Comparison of ENCODE assay signal across 21 cellular contexts in genomic region chr2:172333206-172333605, GRCh38.
"Had no signal": no experiment of that assay in that cellular context is flagged by ENCODE, and none has a peak within 500 bp of the region (broad histone marks: within the 10 kb centered on the region; RNA-seq: fewer than 3 reads in every experiment).

No MANE protein-coding gene starts in this region.

- H3K36me3 Mint-ChIP-seq: activated naive CD4-positive, alpha-beta T cell treated with anti-CD3 and anti-CD28 coated beads, Interleukin-2, amount 50 U/mL, for 72 hours; immature natural killer cell; natural killer cell; WTC11 had no signal

- DNase-seq: activated CD4-positive, alpha-beta T cell treated with anti-CD3 and anti-CD28 coated beads for 36 hours; activated CD4-positive, alpha-beta T cell treated with anti-CD3 and anti-CD28 coated beads, Interleukin-2, amount 50 U/mL, for 48 hours; activated gamma-delta T cell treated with Interleukin-2 at 50 U/mL for 16 hours; adrenal gland; central memory CD4-positive, alpha-beta T cell; gastrocnemius medialis; heart left ventricle; immature natural killer cell; left ventricle myocardium superior; mesendoderm; natural killer cell; posterior cingulate gyrus; retina; stimulated activated CD4-positive, alpha-beta T cell treated with anti-CD3 and anti-CD28 coated beads, Interleukin-12 subunit alpha, Interleukin-12 subunit beta, amount 100 ng/mL, for 4 hours; stimulated activated CD4-positive, alpha-beta T cell treated with anti-CD3 and anti-CD28 coated beads, Interleukin-1b, Interleukin-23, amount 100 ng/mL, for 48 hours; stimulated activated naive CD4-positive, alpha-beta T cell treated with Interleukin-2 at 50 U/mL for 16 hours; tibial artery; uterus had no signal

- H3K9me3 Mint-ChIP-seq: activated naive CD4-positive, alpha-beta T cell treated with anti-CD3 and anti-CD28 coated beads, Interleukin-2, amount 50 U/mL, for 72 hours; activated T-helper 1 cell treated with anti-CD3 and anti-CD28 coated beads, Interleukin-12 subunit alpha, Interleukin-12 subunit beta, Interleukin-2, Interleukin-4 antibody, amounts not matched to agents 30 ng/mL and 10 ng/mL and 1 ng/mL, durations not matched to agents 14 hours and 24 hours and 36 hours; immature natural killer cell; natural killer cell; WTC11 had no signal

- H3K4me3 Mint-ChIP-seq: activated CD4-positive, alpha-beta T cell treated with anti-CD3 and anti-CD28 coated beads for 36 hours; activated T-helper 1 cell treated with anti-CD3 and anti-CD28 coated beads, Interleukin-12 subunit alpha, Interleukin-12 subunit beta, Interleukin-2, Interleukin-4 antibody, amounts not matched to agents 30 ng/mL and 10 ng/mL and 1 ng/mL, durations not matched to agents 14 hours and 24 hours and 36 hours; immature natural killer cell; natural killer cell; WTC11 had no signal

- H3K27me3 Mint-ChIP-seq: activated CD4-positive, alpha-beta T cell treated with anti-CD3 and anti-CD28 coated beads for 36 hours had no signal

- H3K27ac Mint-ChIP-seq: activated CD4-positive, alpha-beta T cell treated with anti-CD3 and anti-CD28 coated beads for 36 hours; activated naive CD4-positive, alpha-beta T cell treated with anti-CD3 and anti-CD28 coated beads, Interleukin-2, amount 50 U/mL, for 72 hours; activated T-helper 1 cell treated with anti-CD3 and anti-CD28 coated beads, Interleukin-12 subunit alpha, Interleukin-12 subunit beta, Interleukin-2, Interleukin-4 antibody, amounts not matched to agents 30 ng/mL and 10 ng/mL and 1 ng/mL, durations not matched to agents 14 hours and 24 hours and 36 hours; natural killer cell; WTC11 had no signal
